Comparison of ENCODE assay signal across 8 cellular contexts in the genomic region with DNA sequence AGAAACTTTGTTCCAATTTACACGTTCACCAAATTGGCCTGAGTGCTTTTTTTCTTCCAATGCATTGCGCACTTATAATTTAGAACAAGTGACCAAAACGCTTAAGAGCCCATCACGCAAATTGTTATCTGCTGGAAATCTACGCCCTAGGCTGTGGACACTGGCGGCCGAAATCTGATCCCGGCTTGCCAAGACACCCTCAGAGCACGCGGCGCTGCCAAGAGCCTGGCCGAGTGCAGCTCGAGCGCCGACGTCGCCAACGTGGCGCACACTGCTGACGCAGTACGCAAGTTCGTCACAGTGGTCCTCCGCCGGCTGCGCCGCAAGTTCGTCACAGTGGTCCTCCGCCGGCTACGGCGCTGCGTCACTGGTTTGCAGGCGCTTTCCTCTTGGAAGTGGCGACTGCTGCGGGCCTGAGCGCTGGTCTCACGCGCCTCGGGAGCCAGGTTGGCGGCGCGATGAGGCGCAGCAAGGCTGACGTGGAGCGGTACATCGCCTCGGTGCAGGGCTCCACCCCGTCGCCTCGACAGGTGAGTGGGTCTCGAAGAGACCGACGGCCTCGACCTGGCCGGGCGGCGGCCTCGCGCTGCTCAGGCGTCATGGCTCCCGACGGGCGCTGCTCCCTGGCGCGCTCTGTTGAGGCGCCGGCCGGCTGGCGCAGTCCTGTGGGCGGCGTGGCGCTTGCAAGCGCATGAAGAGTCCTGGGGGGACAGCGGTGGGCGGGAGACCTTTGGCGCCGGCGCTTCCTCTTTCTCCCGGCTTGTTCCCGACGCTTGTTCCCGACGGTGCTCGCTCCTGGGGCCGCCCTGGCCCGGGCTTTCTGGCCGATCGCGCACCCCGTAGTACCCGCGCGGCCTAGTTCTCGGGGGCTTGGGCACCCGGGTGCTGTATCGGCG. TPM values are rescaled to one million over a fixed set of nuclear protein-coding genes. Genes with fewer than 3 reads are reported as not detected.
A peak's percentile ranks its signal among the peaks of the same experiment; 100 is the strongest.
DNase-seq lines count a peak whose midpoint lies in the region; ATAC-seq, FAIRE-seq and TF ChIP-seq lines count a peak whose summit lies in the region.

TSS of gene RANBP2 (plus strand) at position 334 of the 896 bp plus-strand sequence. CDS start at position 459, 125 bp downstream.

- no peaks in the 10 kb centered on the region for H3K9me3 Mint-ChIP-seq in activated naive CD8-positive, alpha-beta T cell treated with anti-CD3 and anti-CD28 coated beads, Interleukin-2, amount 50 U/mL, for 24 hours

- no peaks in the 10 kb centered on the region for H3K27me3 Mint-ChIP-seq in activated naive CD8-positive, alpha-beta T cell treated with anti-CD3 and anti-CD28 coated beads, Interleukin-2, amount 50 U/mL, for 24 hours

- H3K4me3 Mint-ChIP-seq in activated naive CD8-positive, alpha-beta T cell treated with anti-CD3 and anti-CD28 coated beads, Interleukin-2, amount 50 U/mL, for 24 hours = peak within 1 kb of the TSS; percentile 97

- TF ChIP-seq POLR2A in GM12892 (IDR thresholded peaks at IDR 0.05; ENCODE audit: low read depth, low read length) (peak; percentile 94), thyroid gland (IDR thresholded peaks at IDR 0.05) (peak; percentile 35 to 97)

- ATAC-seq in HG02840 (IDR thresholded peaks at IDR 0.05; ENCODE audit: low FRiP score, unreplicated experiment) (peak; percentile 98), Right ventricle myocardium superior (ENCODE audit: poor library complexity) (peak; percentile 100), pancreas (peak; percentile 97 to 99 (median 99))
- ATAC-seq in activated naive CD8-positive, alpha-beta T cell treated with anti-CD3 and anti-CD28 coated beads, Interleukin-2, amount 50 U/mL, for 24 hours = peak; percentile 99

- TF ChIP-seq CTCF in pancreas (IDR thresholded peaks at IDR 0.05) (no peak), thyroid gland (IDR thresholded peaks at IDR 0.05) (peak in 1 of 6 experiments; percentile 14)

- H3K27ac Mint-ChIP-seq in activated naive CD8-positive, alpha-beta T cell treated with anti-CD3 and anti-CD28 coated beads, Interleukin-2, amount 50 U/mL, for 24 hours = peak within 1 kb of the TSS; percentile 100

- H3K4me3 ChIP-seq in pancreas (peak within 1 kb of the TSS; percentile 73 to 83 (median 80)), thyroid gland (replicated peaks in 1 of 3) (peak within 1 kb of the TSS; percentile 61 to 94 (median 86))

- peaks cover 8% of the 10 kb centered on the region for H3K36me3 Mint-ChIP-seq in activated naive CD8-positive, alpha-beta T cell treated with anti-CD3 and anti-CD28 coated beads, Interleukin-2, amount 50 U/mL, for 24 hours (ENCODE audit: low read depth)

- intact Hi-C loops in Right ventricle myocardium superior (cut with DNase I) (no loop called here), pancreas (cut with DNase I) (no loop called here), thyroid gland (cut with DNase I) (no loop called here)

- H3K27ac ChIP-seq in pancreas = peak within 1 kb of the TSS; percentile 94 to 97 (median 97)
- H3K27ac ChIP-seq in thyroid gland = peak within 1 kb of the TSS; percentile 94 to 100 (median 99)

- H3K36me3 ChIP-seq in pancreas = no peaks in the 10 kb centered on the region
- no peaks in the 10 kb centered on the region for H3K36me3 ChIP-seq in thyroid gland

- DNase-seq in GM12892 (ENCODE audit: insufficient read length) = peak; percentile 75
- peak; percentile 93 for DNase-seq in NCI-H1436 (lab: John Stamatoyannopoulos, UW)
- peak; percentile 98 for DNase-seq in SW480 (ENCODE audit: low spot score)
- peak; percentile 96 for DNase-seq in activated naive CD8-positive, alpha-beta T cell treated with anti-CD3 and anti-CD28 coated beads, Interleukin-2, amount 50 U/mL, for 24 hours
- peak; percentile 97 for DNase-seq in Right ventricle myocardium superior
- DNase-seq in pancreas = peak; percentile 92 to 97 (median 94)
- DNase-seq in thyroid gland = peak; percentile 95 to 96

- peaks cover 30% of the 10 kb centered on the region for H3K4me1 Mint-ChIP-seq in activated naive CD8-positive, alpha-beta T cell treated with anti-CD3 and anti-CD28 coated beads, Interleukin-2, amount 50 U/mL, for 24 hours

- H3K4me1 ChIP-seq in pancreas = peaks cover 0 to 9% (median 3%) of the 10 kb centered on the region in 3 donors
- peaks cover 6% of the 10 kb centered on the region in 2 donors for H3K4me1 ChIP-seq in thyroid gland

- 0% methylated on average over 66 to 97 of the region's 97 CpGs for WGBS in pancreas, 2 donors
- 0 to 1% methylated on average over 38 to 41 of the region's 97 CpGs for WGBS in thyroid gland, 2 donors

- FAIRE-seq in GM12892 (lab: Jason Lieb, UNC) (peak; percentile 93), pancreas (lab: Jason Lieb, UNC) (no peak)

- H3K9me3 ChIP-seq in pancreas (no peaks in the 10 kb centered on the region), thyroid gland (no peaks in the 10 kb centered on the region)

- H3K27me3 ChIP-seq in pancreas (no peaks in the 10 kb centered on the region), thyroid gland (no peaks in the 10 kb centered on the region)

RNA-seq across cellular contexts. Expression of gene RANBP2, which starts in this region (rescaled TPM):
- polyA plus RNA-seq in GM12892 (2012; ENCODE audit: missing spikeins) = 21.6 TPM
- 44.0 TPM for total RNA-seq in Right ventricle myocardium superior
- total RNA-seq in pancreas = 10 to 100 TPM; 37.8 to 53.5 (median 39.1) TPM
- 10 to 100 TPM in 1 of 2 donors, 1 to 10 TPM in 1; 8.4 to 13.7 TPM for polyA plus RNA-seq in pancreas
- total RNA-seq in thyroid gland = 100 to 1,000 TPM in 3 of 4 donors, 10 to 100 TPM in 1; 93.7 to 159 (median 107) TPM

Comparison
In these comparisons a context has a peak if more than half of its experiments do, and no peak if none do; other contexts are left out.
1. Peak in every context shown above with its lines: DNase-seq, ATAC-seq, H3K4me3 ChIP-seq and H3K27ac ChIP-seq.